ENCODE assay signal across 9 cellular contexts in genomic region chr10:91198781-91199180, GRCh38. TPM values are rescaled to one million over a fixed set of nuclear protein-coding genes. Genes with fewer than 3 reads are reported as not detected.
DNase-seq lines count a peak whose midpoint lies in the region; ATAC-seq and TF ChIP-seq lines count a peak whose summit lies in the region.
"Had no signal": no experiment of that assay in that cellular context is flagged by ENCODE, and none has a peak within 500 bp of the region (broad histone marks: within the 10 kb centered on the region; RNA-seq: fewer than 3 reads in every experiment).

No MANE protein-coding gene starts in this region.

- H3K27me3 ChIP-seq in gastroesophageal sphincter (no peaks in the 10 kb centered on the region), transverse colon (no peaks in the 10 kb centered on the region)

- POLR2A ChIA-PET in activated CD4-positive, alpha-beta T cell treated with anti-CD3 and anti-CD28 coated beads for 36 hours (lab: Charles Lee) = interaction anchor here (0.7 kb wide), 1 partner anchor 35 kb away, joined by 6 read pairs; no protein-coding TSS in a partner anchor

- H3K4me1 Mint-ChIP-seq in activated CD4-positive, alpha-beta T cell treated with anti-CD3 and anti-CD28 coated beads for 36 hours = peaks cover 82% of the 10 kb centered on the region

- peaks cover 9% of the 10 kb centered on the region for H3K36me3 Mint-ChIP-seq in activated CD4-positive, alpha-beta T cell treated with anti-CD3 and anti-CD28 coated beads for 36 hours (ENCODE audit: low read depth)

- peak overlapping the region; percentile 82 for H3K27ac Mint-ChIP-seq in activated CD4-positive, alpha-beta T cell treated with anti-CD3 and anti-CD28 coated beads for 36 hours

- CTCF ChIA-PET in activated CD4-positive, alpha-beta T cell treated with anti-CD3 and anti-CD28 coated beads for 36 hours (lab: Charles Lee) = no interaction called here

- H3K27ac ChIP-seq in gastroesophageal sphincter = peak overlapping the region in 3 of 4 donors; percentile 17 to 18 (median 18)
- H3K27ac ChIP-seq in transverse colon = peak overlapping the region; percentile 60 to 69 (median 67)
- H3K27ac ChIP-seq: C4-2B had no signal

- TF ChIP-seq CTCF in gastroesophageal sphincter (IDR thresholded peaks at IDR 0.05) (no peak), transverse colon (IDR thresholded peaks at IDR 0.05) (no peak)

- no peaks in the 10 kb centered on the region for H3K36me3 ChIP-seq in gastroesophageal sphincter
- no peaks in the 10 kb centered on the region for H3K36me3 ChIP-seq in transverse colon

- in situ Hi-C loops in transverse colon (cut with MboI; ENCODE audit: low pct_ligation_motif_present in 1 of 4, low pct_unique_long_range_greater_than_20kb in 1 of 4, low sequenced_read_pairs in 3 of 4) = no loop called here

- peaks cover 0 to 49% (median 0%) of the 10 kb centered on the region in 3 donors for H3K4me1 ChIP-seq in gastroesophageal sphincter
- H3K4me1 ChIP-seq in transverse colon = peaks cover 5 to 32% (median 17%) of the 10 kb centered on the region in 4 donors

- H3K9me3 ChIP-seq in gastroesophageal sphincter (no peaks in the 10 kb centered on the region), transverse colon (no peaks in the 10 kb centered on the region)

- H3K4me3 ChIP-seq in gastroesophageal sphincter = no peak overlapping the region
- H3K4me3 ChIP-seq in transverse colon = no peak overlapping the region

- no peak overlapping the region for H3K4me3 Mint-ChIP-seq in activated CD4-positive, alpha-beta T cell treated with anti-CD3 and anti-CD28 coated beads for 36 hours

- H3K9me3 Mint-ChIP-seq in activated CD4-positive, alpha-beta T cell treated with anti-CD3 and anti-CD28 coated beads for 36 hours (ENCODE audit: low read depth) = peaks cover 2% of the 10 kb centered on the region

- ATAC-seq in activated CD4-positive, alpha-beta T cell treated with anti-CD3 and anti-CD28 coated beads for 36 hours = peak; percentile 30
- ATAC-seq in HG02885 (IDR thresholded peaks at IDR 0.05; ENCODE audit: poor library complexity, unreplicated experiment) (peak; percentile 74), gastroesophageal sphincter (peak; percentile 86)

- TF ChIP-seq EP300 in gastroesophageal sphincter (IDR thresholded peaks at IDR 0.05) (no peak), transverse colon (IDR thresholded peaks at IDR 0.05; ENCODE audit: low read depth) (no peak)

- peak; percentile 19 for DNase-seq in activated CD4-positive, alpha-beta T cell treated with anti-CD3 and anti-CD28 coated beads for 36 hours
- DNase-seq in activated CD4-positive, alpha-beta T cell treated with anti-CD3 and anti-CD28 coated beads for 1 hour = no peak
- DNase-seq in SKM-1 (lab: John Stamatoyannopoulos, UW; ENCODE audit: unreplicated experiment) = peak; percentile 54
- no peak for DNase-seq in transverse colon
- DNase-seq in DMS79 (lab: John Stamatoyannopoulos, UW) = no peak
- no peak for DNase-seq in HuH-7.5 (ENCODE audit: low spot score)

- 22 to 40% methylated on average over 1 of the region's 1 CpG for WGBS in gastroesophageal sphincter (ENCODE audit: low coverage in 1 of 2), 2 donors
- WGBS in transverse colon (ENCODE audit: low coverage in 1 of 2), 2 donors = 21 to 38% methylated on average over 1 of the region's 1 CpG

- no peaks in the 10 kb centered on the region for H3K27me3 Mint-ChIP-seq in activated CD4-positive, alpha-beta T cell treated with anti-CD3 and anti-CD28 coated beads for 36 hours

- intact Hi-C loops in activated CD4-positive, alpha-beta T cell treated with anti-CD3 and anti-CD28 coated beads for 36 hours (cut with DNase I, micrococcal nuclease) = loop anchor here in 1 of 2 experiments (5.0 to 10.0 kb wide), 2 partner anchors 599 to 1396 kb away; partner anchors contain the start of genes KIF11 and TNKS2
- intact Hi-C loops in transverse colon (cut with DNase I; ENCODE audit: low total_unique reads) = no loop called here

- TF ChIP-seq POLR2A in gastroesophageal sphincter (IDR thresholded peaks at IDR 0.05) = no peak
- TF ChIP-seq POLR2A in transverse colon (IDR thresholded peaks at IDR 0.05) = no peak

RNA-seq across cellular contexts. Expression of gene PCGF5, which starts 21.7 kb away (rescaled TPM):
- 10 to 100 TPM; 36.5 to 44.3 TPM for total RNA-seq in activated CD4-positive, alpha-beta T cell treated with anti-CD3 and anti-CD28 coated beads for 36 hours
- 10 to 100 TPM; 51.5 to 81.6 (median 66.1) TPM for total RNA-seq in gastroesophageal sphincter
- 10 to 100 TPM; 26.3 to 94.1 (median 57.0) TPM for total RNA-seq in transverse colon

Comparison
In these comparisons a context has a peak if more than half of its experiments do, and no peak if none do; other contexts are left out.
1. DNase-seq: peak in activated CD4-positive, alpha-beta T cell treated with anti-CD3 and anti-CD28 coated beads for 36 hours (single experiment) and SKM-1 (single experiment); none in activated CD4-positive, alpha-beta T cell treated with anti-CD3 and anti-CD28 coated beads for 1 hour (single experiment), transverse colon (single experiment), DMS79 (single experiment) and HuH-7.5 (single experiment).
2. ATAC-seq: peak in every context shown above with its lines; median percentile 86 in gastroesophageal sphincter; 74 in HG02885; 30 in activated CD4-positive, alpha-beta T cell treated with anti-CD3 and anti-CD28 coated beads for 36 hours.